Comparison of ENCODE assay signal across 34 cellular contexts in genomic region chr18:33711514-33711913, GRCh38.
DNase-seq lines count a peak whose midpoint lies in the region; ATAC-seq and TF ChIP-seq lines count a peak whose summit lies in the region.
"Had no signal": no experiment of that assay in that cellular context is flagged by ENCODE, and none has a peak within 500 bp of the region (broad histone marks: within the 10 kb centered on the region; RNA-seq: fewer than 3 reads in every experiment).

No MANE protein-coding gene starts in this region.

- TF ChIP-seq CTCF in heart right ventricle (IDR thresholded peaks at IDR 0.05) = no peak
- no peak for TF ChIP-seq CTCF in WERI-Rb-1 (IDR thresholded peaks at IDR 0.05; ENCODE audit: low read depth, low read length)
- TF ChIP-seq CTCF in uterus (IDR thresholded peaks at IDR 0.05) = no peak
- TF ChIP-seq CTCF in HFFc6 (IDR thresholded peaks at IDR 0.05) = no peak
- no peak for TF ChIP-seq CTCF in chondrocyte (IDR thresholded peaks at IDR 0.05)

- H3K4me3 ChIP-seq in heart right ventricle (no peak overlapping the region), WERI-Rb-1 (ENCODE audit: low read depth, low read length) (no peak overlapping the region), uterus (no peak overlapping the region)
- H3K4me3 ChIP-seq: gastroesophageal sphincter, HAP-1, mucosa of descending colon, PC-9, right lobe of liver, spleen, stomach, vagina had no signal

- peaks cover 9% of the 10 kb centered on the region; the same call in 1 of the 2 replicates for H3K36me3 Mint-ChIP-seq in HFFc6 (ENCODE audit: low read depth)
- peaks cover 4% of the 10 kb centered on the region for H3K36me3 Mint-ChIP-seq in chondrocyte (ENCODE audit: low read depth)
- H3K36me3 Mint-ChIP-seq: CD8-positive, alpha-beta T cell had no signal

- intact Hi-C loops in Right ventricle myocardium superior (cut with DNase I) (loop anchor here (5.0 kb wide), 1 partner anchor 186 kb away; no protein-coding TSS in a partner anchor), heart right ventricle (cut with DNase I) (loop anchor here in 1 of 10 donors (10.0 kb wide), 1 partner anchor 127 kb away; no protein-coding TSS in a partner anchor), uterus (cut with DNase I; ENCODE audit: low total_unique reads) (no loop called here)

- no peaks in the 10 kb centered on the region for H3K36me3 ChIP-seq in heart right ventricle
- H3K36me3 ChIP-seq in WERI-Rb-1 = no peaks in the 10 kb centered on the region
- H3K36me3 ChIP-seq in uterus = no peaks in the 10 kb centered on the region
- H3K36me3 ChIP-seq: BE2C, brain microvascular endothelial cell, gastroesophageal sphincter, HAP-1, right lobe of liver, spleen, stomach, vagina had no signal

- H3K4me3 Mint-ChIP-seq in HFFc6 (no peak overlapping the region), chondrocyte (ENCODE audit: unreplicated experiment) (no peak overlapping the region)
- H3K4me3 Mint-ChIP-seq: activated CD4-positive, alpha-beta T cell treated with anti-CD3 and anti-CD28 coated beads for 36 hours; CD8-positive, alpha-beta T cell; natural killer cell had no signal

- no peaks in the 10 kb centered on the region for H3K27me3 ChIP-seq in heart right ventricle
- H3K27me3 ChIP-seq in WERI-Rb-1 (ENCODE audit: insufficient read depth, low read depth, severe bottlenecking) = no peaks in the 10 kb centered on the region
- no peaks in the 10 kb centered on the region for H3K27me3 ChIP-seq in uterus
- H3K27me3 ChIP-seq: BE2C, brain microvascular endothelial cell, gastroesophageal sphincter, right lobe of liver, spleen, stomach, vagina had no signal

- peak; percentile 51 for ATAC-seq in Right ventricle myocardium superior (ENCODE audit: poor library complexity)
- no peak for ATAC-seq in heart right ventricle
- no peak for ATAC-seq in GM18868 (IDR thresholded peaks at IDR 0.05; ENCODE audit: unreplicated experiment)
- ATAC-seq: activated CD4-positive, alpha-beta T cell treated with anti-CD3 and anti-CD28 coated beads for 36 hours; CD8-positive, alpha-beta T cell; gastroesophageal sphincter; left cardiac atrium; mucosa of descending colon; natural killer cell; right lobe of liver; Right ventricle myocardium inferior had no signal

- TF ChIP-seq POLR2A in uterus (IDR thresholded peaks at IDR 0.05) = no peak

- no peaks in the 10 kb centered on the region for H3K4me1 Mint-ChIP-seq in HFFc6 (ENCODE audit: low read depth)
- peaks cover 17% of the 10 kb centered on the region for H3K4me1 Mint-ChIP-seq in chondrocyte (ENCODE audit: low read depth)
- H3K4me1 Mint-ChIP-seq: activated CD4-positive, alpha-beta T cell treated with anti-CD3 and anti-CD28 coated beads for 36 hours; natural killer cell had no signal

- H3K27ac Mint-ChIP-seq in HFFc6 (no peak overlapping the region), chondrocyte (ENCODE audit: unreplicated experiment) (no peak overlapping the region)
- H3K27ac Mint-ChIP-seq: activated CD4-positive, alpha-beta T cell treated with anti-CD3 and anti-CD28 coated beads for 36 hours; activated T-helper 2 cell treated with anti-CD3 and anti-CD28 coated beads, Interferon-gamma antibody, Interleukin-2, Interleukin-4, amounts not matched to agents 10 μg/mL and 5 μg/mL and 100 μg/mL, durations not matched to agents 14 hours and 24 hours and 36 hours; CD8-positive, alpha-beta T cell; natural killer cell; progenitor cell of endocrine pancreas had no signal

- H3K27ac ChIP-seq in heart right ventricle (no peak overlapping the region), WERI-Rb-1 (no peak overlapping the region), uterus (no peak overlapping the region)
- H3K27ac ChIP-seq: brain microvascular endothelial cell, gastroesophageal sphincter, PC-9, right lobe of liver, spleen, stomach, vagina had no signal

- peaks cover 49% of the 10 kb centered on the region for H3K9me3 Mint-ChIP-seq in HFFc6
- peaks cover 4% of the 10 kb centered on the region for H3K9me3 Mint-ChIP-seq in chondrocyte (ENCODE audit: low read depth)

- H3K4me1 ChIP-seq in heart right ventricle = peaks cover 0 to 15% (median 0%) of the 10 kb centered on the region in 9 donors
- H3K4me1 ChIP-seq in uterus = no peaks in the 10 kb centered on the region
- H3K4me1 ChIP-seq: BE2C, gastroesophageal sphincter, HAP-1, right lobe of liver, spleen, stomach, vagina had no signal

- H3K27me3 Mint-ChIP-seq in HFFc6 (ENCODE audit: insufficient read depth) (no peaks in the 10 kb centered on the region), chondrocyte (ENCODE audit: low read depth) (no peaks in the 10 kb centered on the region)
- H3K27me3 Mint-ChIP-seq: activated CD4-positive, alpha-beta T cell treated with anti-CD3 and anti-CD28 coated beads for 36 hours; progenitor cell of endocrine pancreas had no signal

- WGBS in heart right ventricle, 2 donors = 67 to 73% methylated on average over 2 of the region's 2 CpGs

- DNase-seq in Right ventricle myocardium superior = no peak
- DNase-seq in heart right ventricle = no peak
- DNase-seq in NCI-H446 treated with DMSO at 0.1 percent for 48 hours (lab: John Stamatoyannopoulos, UW) = peak; percentile 78
- peak; percentile 47 for DNase-seq in WERI-Rb-1
- DNase-seq in uterus = no peak
- DNase-seq in HFFc6 = no peak
- DNase-seq in chondrocyte (ENCODE audit: low spot score) = no peak
- DNase-seq: activated CD4-positive, alpha-beta T cell treated with anti-CD3 and anti-CD28 coated beads for 36 hours; activated CD8-positive, alpha-beta memory T cell treated with anti-CD3 and anti-CD28 coated beads for 24 hours; activated naive CD4-positive, alpha-beta T cell treated with anti-CD3 and anti-CD28 coated beads, Interleukin-2, amount 50 U/mL, for 16 hours; activated T-cell treated with anti-CD3 and anti-CD28 coated beads for 4 hours; BE2C; brain microvascular endothelial cell; CD8-positive, alpha-beta T cell; DMS153; left cardiac atrium; mucosa of descending colon; natural killer cell; NCI-H1436 treated with DMSO at 0.1 percent for 48 hours; NCI-H2227 treated with DMSO at 0.1 percent for 48 hours; NK-92 treated with Interleukin-12 subunit alpha and Interleukin-12 subunit beta, amount 100 ng/mL, for 24 hours; nucleus accumbens; PC-9; right lobe of liver; spleen; stimulated activated CD8-positive, alpha-beta memory T cell treated with anti-CD3 and anti-CD28 coated beads, Interleukin-4, amount 100 ng/mL, for 48 hours; stomach had no signal

- H3K9me3 ChIP-seq in heart right ventricle (no peaks in the 10 kb centered on the region), WERI-Rb-1 (ENCODE audit: severe bottlenecking) (no peaks in the 10 kb centered on the region), uterus (no peaks in the 10 kb centered on the region)
- H3K9me3 ChIP-seq: BE2C, gastroesophageal sphincter, HAP-1, mucosa of descending colon, right lobe of liver, spleen, stomach, vagina had no signal

Comparison
In these comparisons a context has a peak if more than half of its experiments do, and no peak if none do; other contexts are left out.
1. DNase-seq: peak in NCI-H446 treated with DMSO at 0.1 percent for 48 hours (single experiment) and WERI-Rb-1 (single experiment); none in Right ventricle myocardium superior (single experiment), heart right ventricle (0 of 2), uterus (0 of 2), HFFc6 (single experiment) and chondrocyte (single experiment).